27 cellular contexts compared by ENCODE assay signal in genomic region chrX:29553542-29553941, GRCh38.
"Had no signal": no experiment of that assay in that cellular context is flagged by ENCODE, and none has a peak within 500 bp of the region (broad histone marks: within the 10 kb centered on the region; RNA-seq: fewer than 3 reads in every experiment).

No MANE protein-coding gene starts in this region.

- H2AFZ ChIP-seq: neural progenitor cell had no signal

- H3K4me2 ChIP-seq: neural progenitor cell had no signal

- H3K4me1 ChIP-seq: colonic mucosa, heart right ventricle, prostate gland, right atrium auricular region, sigmoid colon, spleen, tibial nerve, upper lobe of left lung had no signal

- H3K9me3 ChIP-seq: colonic mucosa, prostate gland, sigmoid colon, thoracic aorta, upper lobe of left lung had no signal

- H3K9ac ChIP-seq: neural progenitor cell had no signal

- ATAC-seq: esophagus mucosa; heart right ventricle; left colon; left ventricle myocardium superior; natural killer cell; stimulated activated naive B cell treated with anti-CD40 and anti-IgM and Interleukin-4, amounts not matched to agents 10 μg/mL and 1 μg/mL and 100 μg/mL, for 72 hours had no signal

- H3K36me3 ChIP-seq: colonic mucosa, heart right ventricle, neural progenitor cell, prostate gland, right atrium auricular region, sigmoid colon, spleen, thoracic aorta, tibial nerve, upper lobe of left lung had no signal

- H3K27me3 ChIP-seq: colonic mucosa, heart right ventricle, neural progenitor cell, right atrium auricular region, sigmoid colon, spleen, tibial nerve, upper lobe of left lung had no signal

- FAIRE-seq: urothelium cell line had no signal

- H3K4me3 ChIP-seq: colonic mucosa, heart right ventricle, lung, neural progenitor cell, prostate gland, right atrium auricular region, sigmoid colon, spleen, thoracic aorta, tibial nerve, upper lobe of left lung had no signal

- H3K27ac ChIP-seq: colonic mucosa, epithelial cell of prostate, heart right ventricle, neural progenitor cell, prostate gland, right atrium auricular region, sigmoid colon, spleen, thoracic aorta, tibial nerve, upper lobe of left lung had no signal

- DNase-seq: colonic mucosa; effector CD8-positive, alpha-beta T cell; endodermal cell; foreskin melanocyte; glutamatergic neuron; heart right ventricle; hippocampal formation; islet precursor cell; kidney glomerular epithelial cell; left colon; left ventricle myocardium superior; natural killer cell; nucleus accumbens; sigmoid colon; spleen; stimulated activated CD4-positive, alpha-beta T cell treated with anti-CD3 and anti-CD28 coated beads, Interleukin-2, amount 100 ng/mL, for 48 hours; stimulated activated naive B cell treated with anti-CD40 and anti-IgM and Interleukin-4, amounts not matched to agents 10 μg/mL and 1 μg/mL and 100 μg/mL, for 72 hours; upper lobe of left lung had no signal
